Comparison of ENCODE assay signal across 8 cellular contexts in the genomic region with DNA sequence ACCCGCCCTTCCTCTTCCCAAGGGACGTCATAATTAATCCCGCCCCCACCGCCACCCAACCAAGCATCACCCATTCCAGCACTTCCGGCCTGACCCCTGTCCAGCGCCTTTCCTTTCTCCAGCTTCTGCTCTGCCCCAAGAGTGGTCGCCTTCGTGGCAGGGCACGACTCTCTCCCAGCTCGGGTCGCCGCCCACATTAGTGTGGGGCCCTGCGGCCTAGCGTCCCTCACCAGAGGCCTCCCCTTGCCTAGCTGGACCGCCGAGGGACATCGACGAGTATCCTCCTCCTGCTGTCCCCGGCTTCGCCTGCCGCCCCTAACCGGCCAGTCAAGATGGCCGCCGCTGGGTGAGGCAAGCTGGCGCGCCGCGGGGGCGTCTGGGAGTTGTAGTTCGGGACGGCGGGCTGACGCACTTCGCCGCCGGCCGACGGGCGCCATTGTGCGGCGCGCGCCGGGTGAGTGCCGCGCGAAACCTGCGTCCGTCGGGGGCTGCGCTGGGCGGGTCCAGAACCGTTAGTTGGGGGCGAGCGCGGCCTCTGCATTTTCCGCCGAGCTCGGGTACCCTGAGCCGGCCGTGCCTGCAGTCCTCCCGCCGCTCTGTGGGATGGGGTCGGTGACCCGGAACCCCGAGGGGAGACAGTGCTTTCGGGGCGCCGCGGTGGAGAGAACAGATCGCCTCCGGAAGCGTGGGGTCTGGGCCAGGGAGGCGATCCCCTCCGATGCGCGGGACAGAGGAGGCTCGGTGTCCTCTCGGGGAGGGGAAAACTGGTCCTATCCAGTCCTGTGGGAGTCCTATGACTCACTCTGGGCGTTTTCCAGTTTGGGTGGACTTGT. TPM values are rescaled to one million over a fixed set of nuclear protein-coding genes. Genes with fewer than 3 reads are reported as not detected.
DNase-seq lines count a peak whose midpoint lies in the region; ATAC-seq and TF ChIP-seq lines count a peak whose summit lies in the region.

A gene (plus strand): TSS at position 73 of the 833 bp plus-strand sequence. CDS start 905 bp downstream, outside the sequence.

- H3K27me3 ChIP-seq in adipocyte (replicated peaks; ENCODE audit: control insufficient read depth, insufficient read depth, low read length) = no peaks in the 10 kb centered on the region
- no peaks in the 10 kb centered on the region for H3K27me3 ChIP-seq in transverse colon

- peak within 1 kb of the TSS; percentile 97 for H3K9ac ChIP-seq in adipocyte (ENCODE audit: low read length)

- H3K4me1 ChIP-seq in adipocyte (ENCODE audit: control insufficient read depth, insufficient read depth, low read length) (peaks cover 4% of the 10 kb centered on the region), transverse colon (peaks cover 0 to 14% (median 3%) of the 10 kb centered on the region in 4 donors)

- H3K36me3 ChIP-seq in adipocyte (ENCODE audit: control insufficient read depth, insufficient read depth, low read length, severe bottlenecking) (peaks cover 50% of the 10 kb centered on the region), transverse colon (peaks cover 3 to 74% (median 22%) of the 10 kb centered on the region in 4 donors)

- peak within 1 kb of the TSS; percentile 93 to 98 (median 97) for H3K27ac ChIP-seq in transverse colon

- DNase-seq in NCI-H1092 (lab: John Stamatoyannopoulos, UW) = peak; percentile 66
- DNase-seq in T follicular helper cell (ENCODE audit: low read depth) = peak; percentile 88
- DNase-seq in adipocyte (ENCODE audit: low read depth) = peak; percentile 95
- peak; percentile 98 for DNase-seq in cardiac septum (ENCODE audit: low spot score)
- peak; percentile 83 for DNase-seq in pons (ENCODE audit: low spot score)
- DNase-seq in transverse colon = peak; percentile 94

- in situ Hi-C loops in transverse colon (cut with MboI; ENCODE audit: low pct_ligation_motif_present in 1 of 4, low pct_unique_long_range_greater_than_20kb in 1 of 4, low sequenced_read_pairs in 3 of 4) = no loop called here

- TF ChIP-seq CTCF in transverse colon (IDR thresholded peaks at IDR 0.05) = no peak

- TF ChIP-seq EP300 in transverse colon (IDR thresholded peaks at IDR 0.05; ENCODE audit: low read depth) = no peak

- peak within 1 kb of the TSS; percentile 88 for H3K4me3 ChIP-seq in adipocyte (ENCODE audit: low read length)
- H3K4me3 ChIP-seq in transverse colon = peak within 1 kb of the TSS; percentile 73 to 88 (median 80)

- peak; percentile 85 for TF ChIP-seq POLR2A in GM10847 (IDR thresholded peaks at IDR 0.05; ENCODE audit: extremely low read depth, insufficient read length)
- TF ChIP-seq POLR2A in transverse colon (IDR thresholded peaks at IDR 0.05) = peak; percentile 92

- 1% methylated on average over 41 of the region's 80 CpGs; no CpG with 5 or more reads in 1 of the 2 donors for WGBS in transverse colon (ENCODE audit: low coverage in 1 of 2), 2 donors

- H3K9me3 ChIP-seq in adipocyte (ENCODE audit: control insufficient read depth, low read length) = peaks cover 84% of the 10 kb centered on the region
- peaks cover 85 to 86% of the 10 kb centered on the region in 2 donors for H3K9me3 ChIP-seq in transverse colon

- ATAC-seq in HG02588 (IDR thresholded peaks at IDR 0.05; ENCODE audit: unreplicated experiment) = peak; percentile 85

- intact Hi-C loops in cardiac septum (cut with DNase I) (loop anchor here (1.0 to 2.0 kb wide), 2 partner anchors 95 to 122 kb away; a partner anchor contains a TSS), transverse colon (cut with DNase I; ENCODE audit: low total_unique reads) (no loop called here)

RNA-seq across cellular contexts. Expression of the gene that starts here (rescaled TPM):
- total RNA-seq in cardiac septum = 26.7 TPM
- total RNA-seq in transverse colon = 10 to 100 TPM; 12.5 to 30.8 (median 19.0) TPM

Comparison
In these comparisons a context has a peak if more than half of its experiments do, and no peak if none do; other contexts are left out.
1. Peak in every context shown above with its lines: DNase-seq, ATAC-seq, H3K4me3 ChIP-seq and H3K27ac ChIP-seq.